8 cellular contexts compared by ENCODE assay signal in the genomic region with DNA sequence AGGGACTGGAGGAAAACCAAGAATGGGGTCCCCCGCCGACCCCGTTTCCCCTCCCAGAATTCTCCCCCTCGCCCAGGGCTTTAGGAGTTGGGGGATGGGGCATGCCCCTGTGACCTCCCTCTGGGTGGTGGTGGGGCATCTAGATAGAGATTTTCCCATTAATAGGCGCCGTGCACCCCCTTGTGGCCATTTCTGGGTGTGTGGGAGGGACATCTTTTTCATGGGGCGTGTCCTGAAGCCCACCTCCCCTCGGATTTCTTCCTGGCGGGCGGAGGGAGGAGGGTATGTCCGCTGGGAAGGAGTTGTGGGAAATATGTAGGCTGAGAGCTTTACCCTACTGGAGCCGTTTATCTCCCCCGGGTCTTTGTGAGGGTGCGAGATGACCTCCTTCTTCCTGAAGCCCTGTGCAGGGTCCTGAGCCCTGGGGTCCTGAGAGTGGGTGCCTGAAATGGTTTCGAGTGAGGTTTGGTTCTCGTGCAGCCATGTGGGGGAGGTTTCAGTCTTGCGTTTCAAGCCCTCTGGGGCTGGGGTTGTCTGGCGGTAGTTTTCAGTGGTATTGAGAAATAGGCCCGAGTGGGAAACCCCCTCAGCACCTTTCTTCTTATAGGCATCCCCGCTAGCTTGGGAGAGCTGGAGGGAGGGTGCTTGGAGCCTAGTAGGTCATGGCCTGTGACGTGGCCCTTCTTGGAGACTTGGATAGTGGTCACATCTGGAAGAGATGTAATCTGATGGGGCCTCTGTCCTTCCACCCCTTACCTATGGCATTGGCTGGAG. TPM values are rescaled to one million over a fixed set of nuclear protein-coding genes. Genes with fewer than 3 reads are reported as not detected.
A peak's percentile ranks its signal among the peaks of the same experiment; 100 is the strongest.
DNase-seq lines count a peak whose midpoint lies in the region; ATAC-seq and TF ChIP-seq lines count a peak whose summit lies in the region.

No MANE protein-coding gene starts in this region.

- TF ChIP-seq POLR2A in body of pancreas (IDR thresholded peaks at IDR 0.05) = peak in 1 of 3 donors; percentile 11

- DNase-seq in NCI-H146 treated with DMSO at 0.1 percent for 48 hours (lab: John Stamatoyannopoulos, UW; ENCODE audit: unreplicated experiment) (peak; percentile 41), UCSD-AML1 (lab: John Stamatoyannopoulos, UW; ENCODE audit: unreplicated experiment) (peak; percentile 80), body of pancreas (peak; percentile 69 to 83 (median 74)), immature natural killer cell (peak; percentile 71 to 75 (median 73)), cortex of kidney (lab: John Stamatoyannopoulos, UW) (no peak)
- peak; percentile 73 for DNase-seq in stimulated activated CD4-positive, alpha-beta T cell treated with anti-CD3 and anti-CD28 coated beads, Interleukin-12 subunit alpha, Interleukin-12 subunit beta, amount 100 ng/mL, for 4 hours

- peaks cover 47% of the 10 kb centered on the region for H3K4me1 ChIP-seq in body of pancreas

- H3K4me1 Mint-ChIP-seq in immature natural killer cell = peaks cover 26 to 28% of the 10 kb centered on the region in 2 donors

- peaks cover 11 to 14% (median 11%) of the 10 kb centered on the region in 3 donors for H3K27me3 Mint-ChIP-seq in immature natural killer cell (ENCODE audit: low read depth in 3 of 3)

- WGBS in body of pancreas, 2 donors = 0 to 2% methylated on average over 7 to 21 of the region's 21 CpGs

- H3K4me3 ChIP-seq in GM12875 (ENCODE audit: low read depth, low read length) = peak overlapping the region; percentile 94
- H3K4me3 ChIP-seq in body of pancreas = peak overlapping the region; percentile 90 to 92

- no peaks in the 10 kb centered on the region for H3K27me3 ChIP-seq in body of pancreas

- intact Hi-C loops in body of pancreas (cut with DNase I) = no loop called here

- no peaks in the 10 kb centered on the region for H3K9me3 ChIP-seq in body of pancreas

- H3K4me3 Mint-ChIP-seq in immature natural killer cell = peak overlapping the region; percentile 80 to 87 (median 84)

- peaks cover 6 to 8% of the 10 kb centered on the region in 2 donors for H3K36me3 ChIP-seq in body of pancreas (replicated peaks in 1 of 2; ENCODE audit: insufficient read depth in 1 of 2, low read depth in 2 of 2)

- H3K27ac Mint-ChIP-seq in immature natural killer cell = peak overlapping the region; percentile 89 to 97 (median 93)

- H3K9me3 Mint-ChIP-seq in immature natural killer cell = no peaks in the 10 kb centered on the region

- H3K27ac ChIP-seq in body of pancreas = peak overlapping the region; percentile 74 to 92 (median 90)

- TF ChIP-seq CTCF in GM12875 (IDR thresholded peaks at IDR 0.05; ENCODE audit: borderline replicate concordance, insufficient read depth, low read depth, low read length) (peak; percentile 58; the same call in 1 of the 2 replicates), body of pancreas (IDR thresholded peaks at IDR 0.05) (peak; percentile 46 to 69 (median 60))

- ATAC-seq in body of pancreas (no peak), GM21619 (IDR thresholded peaks at IDR 0.05; ENCODE audit: unreplicated experiment) (no peak)

- peaks cover 0 to 6% (median 3%) of the 10 kb centered on the region in 3 donors for H3K36me3 Mint-ChIP-seq in immature natural killer cell

RNA-seq across cellular contexts. Expression of gene PRMT1, which starts 1.0 kb away (rescaled TPM):
- 10 to 100 TPM; 45.4 to 71.2 TPM for total RNA-seq in body of pancreas
- polyA plus RNA-seq in immature natural killer cell = 100 to 1,000 TPM; 125 to 204 (median 188) TPM

RNA-seq across cellular contexts. Expression of gene ADM5, which starts 11.3 kb away (rescaled TPM):
- 1 to 10 TPM in 1 of 2 donors, not detected in 1; 1.6 TPM for total RNA-seq in body of pancreas
- polyA plus RNA-seq in immature natural killer cell = under 1 TPM in 1 of 3 donors, not detected in 2; 0.28 TPM

RNA-seq across cellular contexts. Expression of gene BCL2L12, which starts 12.4 kb away (rescaled TPM):
- total RNA-seq in body of pancreas = 1 to 10 TPM; 3.6 to 5.6 TPM
- 10 to 100 TPM; 12.0 to 21.1 (median 20.4) TPM for polyA plus RNA-seq in immature natural killer cell

RNA-seq across cellular contexts. Expression of gene IRF3, which starts 12.4 kb away (rescaled TPM):
- total RNA-seq in body of pancreas = 100 to 1,000 TPM in 1 of 2 donors, 10 to 100 TPM in 1; 46.7 to 134 TPM
- polyA plus RNA-seq in immature natural killer cell = 10 to 100 TPM; 63.8 to 82.0 (median 78.9) TPM

RNA-seq across cellular contexts. Expression of gene CPT1C, which starts 12.8 kb away (rescaled TPM):
- total RNA-seq in body of pancreas = 1 to 10 TPM in 1 of 2 donors, under 1 TPM in 1; 0.66 to 3.4 TPM
- polyA plus RNA-seq in immature natural killer cell = not detected
